In the genomic region with DNA sequence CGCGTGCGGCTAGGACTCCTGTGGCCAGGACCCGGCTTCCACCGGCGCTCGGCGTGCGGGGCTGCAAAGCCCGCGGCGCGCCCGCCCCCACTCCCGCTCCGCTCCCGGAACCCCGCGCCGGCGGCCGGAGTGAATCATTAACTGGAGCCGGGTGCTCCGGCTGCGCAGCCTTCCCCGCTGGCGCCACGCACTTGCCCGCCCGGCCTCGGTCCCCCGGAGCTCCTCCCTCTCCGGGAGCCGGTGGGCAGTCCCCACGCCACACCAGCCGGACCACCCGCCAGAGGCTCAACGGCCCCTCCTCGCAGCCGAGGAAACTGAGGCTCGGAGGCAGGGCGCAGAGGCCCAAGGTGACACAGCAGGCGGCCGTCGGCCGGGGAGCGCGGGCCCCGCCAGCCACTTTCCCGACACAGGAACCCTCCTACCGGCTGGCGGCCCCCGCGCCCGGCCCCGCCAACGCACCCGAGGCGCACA, we compare ENCODE assay signal across 1 cellular context.
A peak's percentile ranks its signal among the peaks of the same experiment; 100 is the strongest.
TF ChIP-seq lines count a peak whose summit lies in the region.

No MANE protein-coding gene starts in this region.

TF ChIP-seq in HEK293, 187 proteins besides CTCF, POLR2A, EP300 and RAD21 (continued from another document):
- TF ChIP-seq, protein P1, sequence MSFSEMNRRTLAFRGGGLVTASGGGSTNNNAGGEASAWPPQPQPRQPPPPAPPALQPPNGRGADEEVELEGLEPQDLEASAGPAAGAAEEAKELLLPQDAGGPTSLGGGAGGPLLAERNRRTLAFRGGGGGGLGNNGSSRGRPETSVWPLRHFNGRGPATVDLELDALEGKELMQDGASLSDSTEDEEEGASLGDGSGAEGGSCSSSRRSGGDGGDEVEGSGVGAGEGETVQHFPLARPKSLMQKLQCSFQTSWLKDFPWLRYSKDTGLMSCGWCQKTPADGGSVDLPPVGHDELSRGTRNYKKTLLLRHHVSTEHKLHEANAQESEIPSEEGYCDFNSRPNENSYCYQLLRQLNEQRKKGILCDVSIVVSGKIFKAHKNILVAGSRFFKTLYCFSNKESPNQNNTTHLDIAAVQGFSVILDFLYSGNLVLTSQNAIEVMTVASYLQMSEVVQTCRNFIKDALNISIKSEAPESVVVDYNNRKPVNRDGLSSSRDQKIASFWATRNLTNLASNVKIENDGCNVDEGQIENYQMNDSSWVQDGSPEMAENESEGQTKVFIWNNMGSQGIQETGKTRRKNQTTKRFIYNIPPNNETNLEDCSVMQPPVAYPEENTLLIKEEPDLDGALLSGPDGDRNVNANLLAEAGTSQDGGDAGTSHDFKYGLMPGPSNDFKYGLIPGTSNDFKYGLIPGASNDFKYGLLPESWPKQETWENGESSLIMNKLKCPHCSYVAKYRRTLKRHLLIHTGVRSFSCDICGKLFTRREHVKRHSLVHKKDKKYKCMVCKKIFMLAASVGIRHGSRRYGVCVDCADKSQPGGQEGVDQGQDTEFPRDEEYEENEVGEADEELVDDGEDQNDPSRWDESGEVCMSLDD (tag by site-specific recombination; IDR thresholded peaks at IDR 0.05) = no peak
- TF ChIP-seq GLIS1 (tag by site-specific recombination; IDR thresholded peaks at IDR 0.05) = peak; percentile 35; the same call in 1 of the 2 replicates
- peak; percentile 31; the same call in 1 of the 2 replicates for TF ChIP-seq EGR2 (tag by site-specific recombination; IDR thresholded peaks at IDR 0.05; ENCODE audit: low read depth)
- TF ChIP-seq ZNF768 (tag by site-specific recombination; IDR thresholded peaks at IDR 0.05) = no peak
- peak; percentile 42; the same call in 1 of the 2 replicates for TF ChIP-seq GLIS2 (tag by site-specific recombination; IDR thresholded peaks at IDR 0.05)
- TF ChIP-seq, protein P2, sequence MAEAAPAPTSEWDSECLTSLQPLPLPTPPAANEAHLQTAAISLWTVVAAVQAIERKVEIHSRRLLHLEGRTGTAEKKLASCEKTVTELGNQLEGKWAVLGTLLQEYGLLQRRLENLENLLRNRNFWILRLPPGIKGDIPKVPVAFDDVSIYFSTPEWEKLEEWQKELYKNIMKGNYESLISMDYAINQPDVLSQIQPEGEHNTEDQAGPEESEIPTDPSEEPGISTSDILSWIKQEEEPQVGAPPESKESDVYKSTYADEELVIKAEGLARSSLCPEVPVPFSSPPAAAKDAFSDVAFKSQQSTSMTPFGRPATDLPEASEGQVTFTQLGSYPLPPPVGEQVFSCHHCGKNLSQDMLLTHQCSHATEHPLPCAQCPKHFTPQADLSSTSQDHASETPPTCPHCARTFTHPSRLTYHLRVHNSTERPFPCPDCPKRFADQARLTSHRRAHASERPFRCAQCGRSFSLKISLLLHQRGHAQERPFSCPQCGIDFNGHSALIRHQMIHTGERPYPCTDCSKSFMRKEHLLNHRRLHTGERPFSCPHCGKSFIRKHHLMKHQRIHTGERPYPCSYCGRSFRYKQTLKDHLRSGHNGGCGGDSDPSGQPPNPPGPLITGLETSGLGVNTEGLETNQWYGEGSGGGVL (tag by site-specific recombination; IDR thresholded peaks at IDR 0.05) = 0 out of 2 replicates have a peak, but pooled peaks have one; percentile 10
- TF ChIP-seq TRIM28 (IDR thresholded peaks at IDR 0.05; ENCODE audit: borderline replicate concordance, low read length) = no peak
- TF ChIP-seq ZBTB21 (tag by site-specific recombination; IDR thresholded peaks at IDR 0.05) = no peak
- TF ChIP-seq ZFHX2 (tag by site-specific recombination; conservative IDR thresholded peaks at IDR 0.05) = peak; percentile 66; the same call in 1 of the 2 replicates
- TF ChIP-seq, protein P3, sequence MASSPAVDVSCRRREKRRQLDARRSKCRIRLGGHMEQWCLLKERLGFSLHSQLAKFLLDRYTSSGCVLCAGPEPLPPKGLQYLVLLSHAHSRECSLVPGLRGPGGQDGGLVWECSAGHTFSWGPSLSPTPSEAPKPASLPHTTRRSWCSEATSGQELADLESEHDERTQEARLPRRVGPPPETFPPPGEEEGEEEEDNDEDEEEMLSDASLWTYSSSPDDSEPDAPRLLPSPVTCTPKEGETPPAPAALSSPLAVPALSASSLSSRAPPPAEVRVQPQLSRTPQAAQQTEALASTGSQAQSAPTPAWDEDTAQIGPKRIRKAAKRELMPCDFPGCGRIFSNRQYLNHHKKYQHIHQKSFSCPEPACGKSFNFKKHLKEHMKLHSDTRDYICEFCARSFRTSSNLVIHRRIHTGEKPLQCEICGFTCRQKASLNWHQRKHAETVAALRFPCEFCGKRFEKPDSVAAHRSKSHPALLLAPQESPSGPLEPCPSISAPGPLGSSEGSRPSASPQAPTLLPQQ (tag by site-specific recombination; IDR thresholded peaks at IDR 0.05) = peak; percentile 63
- peak; percentile 51; the same call in 1 of the 2 replicates for TF ChIP-seq ZNF335 (tag by site-specific recombination; conservative IDR thresholded peaks at IDR 0.05)
- no peak for TF ChIP-seq ZNF629 (tag by site-specific recombination; IDR thresholded peaks at IDR 0.05)
- TF ChIP-seq ZNF302 (tag by site-specific recombination; IDR thresholded peaks at IDR 0.05; ENCODE audit: low read depth) = no peak
- TF ChIP-seq, protein P4, sequence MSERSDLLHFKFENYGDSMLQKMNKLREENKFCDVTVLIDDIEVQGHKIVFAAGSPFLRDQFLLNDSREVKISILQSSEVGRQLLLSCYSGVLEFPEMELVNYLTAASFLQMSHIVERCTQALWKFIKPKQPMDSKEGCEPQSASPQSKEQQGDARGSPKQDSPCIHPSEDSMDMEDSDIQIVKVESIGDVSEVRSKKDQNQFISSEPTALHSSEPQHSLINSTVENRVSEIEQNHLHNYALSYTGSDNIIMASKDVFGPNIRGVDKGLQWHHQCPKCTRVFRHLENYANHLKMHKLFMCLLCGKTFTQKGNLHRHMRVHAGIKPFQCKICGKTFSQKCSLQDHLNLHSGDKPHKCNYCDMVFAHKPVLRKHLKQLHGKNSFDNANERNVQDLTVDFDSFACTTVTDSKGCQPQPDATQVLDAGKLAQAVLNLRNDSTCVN (tag by site-specific recombination; optimal IDR thresholded peaks at IDR 0.05) = peak; percentile 60
- TF ChIP-seq, protein P5, sequence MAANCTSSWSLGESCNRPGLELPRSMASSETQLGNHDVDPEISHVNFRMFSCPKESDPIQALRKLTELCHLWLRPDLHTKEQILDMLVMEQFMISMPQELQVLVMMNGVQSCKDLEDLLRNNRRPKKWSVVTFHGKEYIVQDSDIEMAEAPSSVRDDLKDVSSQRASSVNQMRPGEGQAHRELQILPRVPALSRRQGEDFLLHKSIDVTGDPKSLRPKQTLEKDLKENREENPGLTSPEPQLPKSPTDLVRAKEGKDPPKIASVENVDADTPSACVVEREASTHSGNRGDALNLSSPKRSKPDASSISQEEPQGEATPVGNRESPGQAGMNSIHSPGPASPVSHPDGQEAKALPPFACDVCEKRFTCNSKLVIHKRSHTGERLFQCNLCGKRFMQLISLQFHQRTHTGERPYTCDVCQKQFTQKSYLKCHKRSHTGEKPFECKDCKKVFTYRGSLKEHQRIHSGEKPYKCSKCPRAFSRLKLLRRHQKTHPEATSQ (tag by site-specific recombination; IDR thresholded peaks at IDR 0.05) = no peak
- peak; percentile 13; the same call in 1 of the 2 replicates for TF ChIP-seq ZBTB8A (tag by site-specific recombination; IDR thresholded peaks at IDR 0.05)
- TF ChIP-seq BCL11B (tag by site-specific recombination; IDR thresholded peaks at IDR 0.05; ENCODE audit: low read depth) = no peak
- no peak for TF ChIP-seq ZNF133 (tag by site-specific recombination; IDR thresholded peaks at IDR 0.05)
- 0 out of 2 replicates have a peak, but pooled peaks have one; percentile 49 for TF ChIP-seq KLF10 (tag by site-specific recombination; IDR thresholded peaks at IDR 0.05)
- TF ChIP-seq TCF7L2 (IDR thresholded peaks at IDR 0.05; ENCODE audit: borderline replicate concordance, low read depth, low read length) = no peak
- TF ChIP-seq ZBTB20 (tag by site-specific recombination; IDR thresholded peaks at IDR 0.05) = peak; percentile 62; the same call in 1 of the 2 replicates
